ENCODE assay signal across 8 cellular contexts in the genomic region with DNA sequence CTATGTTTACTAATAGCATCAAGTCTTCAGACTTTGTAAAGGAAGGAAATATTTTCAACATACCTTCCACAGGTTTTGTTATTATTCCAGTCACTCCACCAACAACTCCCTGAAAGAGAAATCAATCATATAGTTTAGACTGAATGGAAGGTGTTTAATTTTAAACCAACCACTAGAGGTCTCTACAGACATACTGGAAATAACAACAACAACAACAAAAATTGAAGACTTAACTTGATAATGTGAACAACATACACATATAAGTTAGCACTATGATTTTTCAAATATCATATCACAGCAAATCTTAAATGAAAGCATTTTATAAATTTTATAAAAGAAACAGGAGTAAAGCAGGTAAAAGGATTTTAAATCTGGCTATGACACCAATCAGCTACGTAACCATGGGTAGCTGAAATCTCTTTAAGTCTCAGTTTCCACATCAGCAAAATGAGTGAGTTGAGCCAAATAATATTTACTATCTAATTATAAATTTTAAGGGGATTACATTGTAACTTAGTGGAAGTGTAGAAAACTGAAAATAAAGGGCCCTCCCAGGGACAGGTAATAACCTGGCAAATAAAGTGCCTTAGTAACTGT.
DNase-seq lines count a peak whose midpoint lies in the region; ATAC-seq and TF ChIP-seq lines count a peak whose summit lies in the region.

No MANE protein-coding gene starts in this region.

- TF ChIP-seq CTCF in adrenal gland (IDR thresholded peaks at IDR 0.05), result peak; percentile 40 to 64 (median 52)

- DNase-seq in DMS53 treated with DMSO at 0.1 percent for 48 hours (lab: John Stamatoyannopoulos, UW; ENCODE audit: unreplicated experiment) (peak; percentile 6), LHCN-M2 (ENCODE audit: low read depth) (peak; percentile 29), adrenal gland (no peak), left kidney (ENCODE audit: low read depth, low spot score) (peak; percentile 48), ureter (ENCODE audit: low spot score) (no peak)
- no peak for DNase-seq in activated CD4-positive, alpha-beta T cell treated with anti-CD3 and anti-CD28 coated beads for 1 hour

- TF ChIP-seq POLR2A in adrenal gland (IDR thresholded peaks at IDR 0.05), result no peak

- 97 to 100% (median 99%) methylated on average over 1 of the region's 1 CpG for WGBS in adrenal gland, 4 donors

- no peaks in the 10 kb centered on the region for H3K9me3 ChIP-seq in adrenal gland (replicated peaks in 1 of 3)

- no peaks in the 10 kb centered on the region for H3K4me1 ChIP-seq in adrenal gland (replicated peaks in 1 of 2)

- no peaks in the 10 kb centered on the region for H3K27me3 ChIP-seq in adrenal gland

- H3K27ac ChIP-seq in adrenal gland, result no peak overlapping the region

- peaks cover 0 to 22% of the 10 kb centered on the region in 2 donors for H3K36me3 ChIP-seq in adrenal gland (replicated peaks in 1 of 2)

- intact Hi-C loops in adrenal gland (cut with DNase I), result loop anchor here in 1 of 2 donors (10.0 kb wide), 1 partner anchor 193 kb away; a partner anchor contains a TSS

- H3K4me3 ChIP-seq in adrenal gland, result no peak overlapping the region

- ATAC-seq in GM19455 (IDR thresholded peaks at IDR 0.05; ENCODE audit: unreplicated experiment), result no peak
- ATAC-seq in HG03342 (IDR thresholded peaks at IDR 0.05; ENCODE audit: unreplicated experiment), result no peak

Comparison
In these comparisons a context has a peak if more than half of its experiments do, and no peak if none do; other contexts are left out.
1. DNase-seq: peak in DMS53 treated with DMSO at 0.1 percent for 48 hours (single experiment), LHCN-M2 (single experiment) and left kidney (single experiment); none in adrenal gland (0 of 7), activated CD4-positive, alpha-beta T cell treated with anti-CD3 and anti-CD28 coated beads for 1 hour (single experiment) and ureter (single experiment).